In the genomic region with DNA sequence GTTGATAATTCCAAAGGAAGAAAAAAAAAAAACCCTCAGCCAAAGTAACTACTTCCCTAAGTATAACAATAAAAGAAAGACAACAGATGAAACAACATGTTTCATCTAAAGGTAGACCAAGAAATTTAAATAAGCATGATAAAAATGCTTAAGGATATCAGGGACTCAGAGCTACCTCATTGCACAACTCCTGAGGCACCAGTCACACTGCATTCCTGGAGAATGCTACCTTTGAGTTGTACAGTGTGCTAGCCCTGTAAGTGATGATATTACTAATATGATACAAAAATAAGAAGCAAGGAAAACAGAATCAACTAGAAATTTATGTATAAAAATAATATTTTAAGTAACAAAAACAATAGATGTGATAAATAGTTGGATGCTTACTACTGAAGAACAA, we compare ENCODE assay signal across 15 cellular contexts. TPM values are rescaled to one million over a fixed set of nuclear protein-coding genes. Genes with fewer than 3 reads are reported as not detected.
DNase-seq lines count a peak whose midpoint lies in the region; ATAC-seq and TF ChIP-seq lines count a peak whose summit lies in the region.
"Had no signal": no experiment of that assay in that cellular context is flagged by ENCODE, and none has a peak within 500 bp of the region (broad histone marks: within the 10 kb centered on the region; RNA-seq: fewer than 3 reads in every experiment).

No MANE protein-coding gene starts in this region.

- intact Hi-C loops in cardiac septum (cut with DNase I) = no loop called here

- DNase-seq in RWPE1 (ENCODE audit: low spot score) (peak; percentile 22), type B pancreatic cell (ENCODE audit: extremely low spot score, unreplicated experiment) (no peak), NCI-H1105 (lab: John Stamatoyannopoulos, UW) (no peak), cardiac septum (ENCODE audit: low spot score) (no peak)
- no peak for DNase-seq in effector memory CD8-positive, alpha-beta T cell
- DNase-seq: CD4-positive, alpha-beta memory T cell; DMS153; DMS79 treated with DMSO at 0.1 percent for 48 hours; EL; GM23248; H7 had no signal

- no peaks in the 10 kb centered on the region for H3K9me3 Mint-ChIP-seq in type B pancreatic cell
- no peaks in the 10 kb centered on the region for H3K9me3 Mint-ChIP-seq in effector memory CD8-positive, alpha-beta T cell

- peak; percentile 80 for ATAC-seq in esophagus mucosa
- ATAC-seq in effector memory CD8-positive, alpha-beta T cell (replicated peaks) = no peak

- H3K4me1 Mint-ChIP-seq in type B pancreatic cell (ENCODE audit: unreplicated experiment) = no peaks in the 10 kb centered on the region
- H3K4me1 Mint-ChIP-seq in effector memory CD8-positive, alpha-beta T cell (ENCODE audit: low read depth in 2 of 2) = peaks cover 13% of the 10 kb centered on the region in 2 donors

- H3K4me3 Mint-ChIP-seq in type B pancreatic cell = peak overlapping the region; percentile 2
- H3K4me3 Mint-ChIP-seq in effector memory CD8-positive, alpha-beta T cell = no peak overlapping the region
- H3K4me3 Mint-ChIP-seq: B cell; CD4-positive, alpha-beta memory T cell had no signal

- no peaks in the 10 kb centered on the region for H3K36me3 Mint-ChIP-seq in type B pancreatic cell
- no peaks in the 10 kb centered on the region for H3K36me3 Mint-ChIP-seq in effector memory CD8-positive, alpha-beta T cell (ENCODE audit: insufficient read depth)
- H3K36me3 Mint-ChIP-seq: CD4-positive, alpha-beta memory T cell had no signal

- CTCF ChIA-PET in RWPE1 (lab: Yijun Ruan, JAX) = no interaction called here

- no peak for TF ChIP-seq RAD21 in Ishikawa (IDR thresholded peaks at IDR 0.05; ENCODE audit: low read depth)

- H3K27ac Mint-ChIP-seq in type B pancreatic cell = peak overlapping the region; percentile 35
- no peak overlapping the region for H3K27ac Mint-ChIP-seq in effector memory CD8-positive, alpha-beta T cell
- H3K27ac Mint-ChIP-seq: B cell; CD4-positive, alpha-beta memory T cell had no signal

- POLR2A ChIA-PET in RWPE1 (lab: Yijun Ruan, JAX; ENCODE audit: low non-redundant PET) = no interaction called here

- no peaks in the 10 kb centered on the region for H3K27me3 Mint-ChIP-seq in type B pancreatic cell
- H3K27me3 Mint-ChIP-seq in effector memory CD8-positive, alpha-beta T cell = peaks cover 12 to 35% of the 10 kb centered on the region in 2 donors

- TF ChIP-seq EP300 in Ishikawa (IDR thresholded peaks at IDR 0.05; ENCODE audit: borderline replicate concordance) = no peak

- TF ChIP-seq CTCF in RWPE1 (conservative IDR thresholded peaks at IDR 0.05; ENCODE audit: low read depth) = no peak
- no peak for TF ChIP-seq CTCF in type B pancreatic cell (conservative IDR thresholded peaks at IDR 0.05)

- no peak overlapping the region for H3K27ac ChIP-seq in RWPE1
- H3K27ac ChIP-seq: C4-2B, GM23248 had no signal

TF ChIP-seq in Ishikawa, 13 proteins besides CTCF, POLR2A, EP300 and RAD21:
- 0 out of 2 replicates have a peak, but pooled peaks have one; percentile 22 for TF ChIP-seq CEBPB (IDR thresholded peaks at IDR 0.05)
- no peak for TF ChIP-seq NFIC (IDR thresholded peaks at IDR 0.05)

RNA-seq across cellular contexts. Expression of gene C7orf33, which starts 29.5 kb away (rescaled TPM):
- total RNA-seq in esophagus mucosa (not detected), type B pancreatic cell (ENCODE audit: low replicate concordance) (not detected in 2 replicates), cardiac septum (not detected)
- total RNA-seq: B cell; CD4-positive, alpha-beta memory T cell; GM23248; H7 had no signal
